Comparison of ENCODE assay signal across 9 cellular contexts in the genomic region with DNA sequence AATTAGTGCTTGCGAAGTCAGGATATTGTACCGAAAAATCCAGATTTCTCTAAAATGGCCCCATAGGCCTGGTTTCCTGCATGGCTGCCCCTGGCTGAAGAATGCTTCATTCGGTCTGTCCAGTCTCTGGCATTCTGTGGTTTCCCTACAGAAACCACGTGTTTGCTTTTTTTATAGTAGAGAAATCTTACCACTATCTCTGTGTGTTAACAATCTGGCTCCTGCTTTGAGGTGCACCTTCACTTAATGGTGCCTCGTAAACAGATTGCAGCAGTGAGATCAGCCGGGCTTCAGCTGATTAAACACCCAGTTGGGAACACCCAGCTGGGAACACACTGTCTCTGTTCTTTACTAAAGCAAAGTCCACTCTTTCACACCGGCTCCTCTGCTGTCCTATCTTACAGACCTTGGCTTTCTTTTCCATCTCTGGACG. TPM values are rescaled to one million over a fixed set of nuclear protein-coding genes. Genes with fewer than 3 reads are reported as not detected.
DNase-seq lines count a peak whose midpoint lies in the region; ATAC-seq and TF ChIP-seq lines count a peak whose summit lies in the region.
"Had no signal": no experiment of that assay in that cellular context is flagged by ENCODE, and none has a peak within 500 bp of the region (broad histone marks: within the 10 kb centered on the region; RNA-seq: fewer than 3 reads in every experiment).

No MANE protein-coding gene starts in this region.

- no peaks in the 10 kb centered on the region for H3K23me2 ChIP-seq in H9 (ENCODE audit: insufficient read length, low read depth, low read length, poor library complexity, severe bottlenecking)

- no peak overlapping the region for H3K23ac ChIP-seq in H9 (ENCODE audit: insufficient read length, low read depth, low read length)

- H3K9me3 ChIP-seq in H9 (ENCODE audit: control insufficient read depth, low read depth, low read length) (no peaks in the 10 kb centered on the region), liver (ENCODE audit: control insufficient read depth in 4 of 4, low read length in 3 of 4) (no peaks in the 10 kb centered on the region)

- no peak overlapping the region for H2BK5ac ChIP-seq in H9 (ENCODE audit: insufficient read length, low read length)

- H3K36me3 ChIP-seq in liver (ENCODE audit: control insufficient read depth in 4 of 4, insufficient read depth in 3 of 4, low read depth in 1 of 4, low read length in 3 of 4), result peaks cover 0 to 3% (median 0%) of the 10 kb centered on the region in 4 donors

- peaks cover 17 to 39% (median 19%) of the 10 kb centered on the region in 3 experiments; a peak in 6 of 7 replicates for H3K36me3 Mint-ChIP-seq in H9 (ENCODE audit: insufficient read depth in 1 of 3, low read depth in 3 of 3)
- peaks cover 52% of the 10 kb centered on the region for H3K36me3 Mint-ChIP-seq in activated B cell treated with CpG ODN at 0.5 μM for 24 hours (ENCODE audit: low read depth)

- WGBS in H9 (ENCODE audit: extremely low coverage, insufficient read length, low lambda C conversion rate), result no CpG with 5 or more reads among the region's 8 CpGs
- 34% methylated on average over 8 of the region's 8 CpGs for WGBS in liver

- H3K79me1 ChIP-seq in H9 (ENCODE audit: insufficient read depth, low read depth, low read length, poor library complexity, severe bottlenecking), result peaks cover 7% of the 10 kb centered on the region

- intact Hi-C loops in activated B cell treated with CpG ODN at 0.5 μM for 24 hours (cut with micrococcal nuclease), result no loop called here

- no peak overlapping the region for H3K4ac ChIP-seq in H9 (ENCODE audit: low read depth, low read length)

- DNase-seq in ACHN (peak; percentile 65), H9 (no peak), activated B cell treated with CpG ODN at 0.5 μM for 24 hours (no peak), GM19240 (ENCODE audit: insufficient read length, low spot score) (no peak)
- no peak for DNase-seq in activated effector memory CD4-positive, alpha-beta T cell treated with anti-CD3 and anti-CD28 coated beads, Interleukin-2, amount 50 U/mL, for 16 hours
- DNase-seq in stimulated activated CD4-positive, alpha-beta T cell treated with anti-CD3 and anti-CD28 coated beads, Interleukin-12 subunit alpha, Interleukin-12 subunit beta, amount 100 ng/mL, for 4 hours, result no peak

- H3K4me3 Mint-ChIP-seq in H9 (no peak overlapping the region), activated B cell treated with CpG ODN at 0.5 μM for 24 hours (peak overlapping the region; percentile 19)

- no peak overlapping the region for H3K56ac ChIP-seq in H9 (ENCODE audit: insufficient read length, low read depth, low read length)

- H3K27ac Mint-ChIP-seq in H9, result peak overlapping the region; percentile 4 to 71 (median 23); a peak in 6 of 7 replicates
- H3K27ac Mint-ChIP-seq in activated B cell treated with CpG ODN at 0.5 μM for 24 hours, result peak overlapping the region; percentile 13

- TF ChIP-seq CTCF in H9 (conservative IDR thresholded peaks at IDR 0.05), result no peak
- no peak for TF ChIP-seq CTCF in activated B cell treated with CpG ODN at 0.5 μM for 24 hours (IDR thresholded peaks at IDR 0.05)
- TF ChIP-seq CTCF in liver (IDR thresholded peaks at IDR 0.05; ENCODE audit: low read depth, low read length, missing input control), result no peak

- no peak overlapping the region for H3K14ac ChIP-seq in H9 (ENCODE audit: insufficient read depth, low read length)

- no peak overlapping the region for H2BK120ac ChIP-seq in H9 (ENCODE audit: low read depth, low read length, poor library complexity, severe bottlenecking)

- H3K4me1 ChIP-seq in H9 (ENCODE audit: insufficient read depth, low read length) (no peaks in the 10 kb centered on the region), liver (ENCODE audit: control insufficient read depth in 4 of 4, insufficient read depth in 4 of 4, low read length in 3 of 4) (peaks cover 4 to 36% (median 30%) of the 10 kb centered on the region in 4 donors)

- peak overlapping the region in 1 of 3 donors; percentile 15 for H3K4me3 ChIP-seq in liver (ENCODE audit: low read depth in 1 of 3, low read length in 3 of 3)

- H2BK15ac ChIP-seq in H9 (ENCODE audit: low read depth, low read length), result no peak overlapping the region

- H3K4me1 Mint-ChIP-seq in H9, result peaks cover 2 to 14% of the 10 kb centered on the region in 2 experiments
- H3K4me1 Mint-ChIP-seq in activated B cell treated with CpG ODN at 0.5 μM for 24 hours, result peaks cover 51% of the 10 kb centered on the region

- H4K20me1 ChIP-seq in H9 (ENCODE audit: control insufficient read depth, insufficient read depth, insufficient read length), result no peaks in the 10 kb centered on the region

- ATAC-seq in activated B cell treated with CpG ODN at 0.5 μM for 24 hours (ENCODE audit: low read depth), result no peak
- ATAC-seq in HG03175 (IDR thresholded peaks at IDR 0.05; ENCODE audit: unreplicated experiment), result no peak

- peaks cover 2% of the 10 kb centered on the region; the same call in 1 of the 2 replicates for H3K79me2 ChIP-seq in H9 (ENCODE audit: insufficient read depth, low read length)

- H2AFZ ChIP-seq in H9 (ENCODE audit: low read length), result no peak overlapping the region
- H2AFZ ChIP-seq: parathyroid adenoma had no signal

- H4K91ac ChIP-seq in H9 (ENCODE audit: insufficient read length, low read depth, low read length), result no peak overlapping the region

- POLR2A ChIA-PET in activated B cell treated with CpG ODN at 0.5 μM for 24 hours (lab: Charles Lee), result no interaction called here

- H2AK5ac ChIP-seq in H9 (ENCODE audit: insufficient read length, low read length), result no peak overlapping the region

- no peak overlapping the region for H3K18ac ChIP-seq in H9 (ENCODE audit: insufficient read length, low read depth, low read length)

- H3K9me3 Mint-ChIP-seq in H9 (no peaks in the 10 kb centered on the region), activated B cell treated with CpG ODN at 0.5 μM for 24 hours (no peaks in the 10 kb centered on the region)

- no peak overlapping the region for H3K4me2 ChIP-seq in H9 (ENCODE audit: insufficient read depth, insufficient read length, low read length)

- no peaks in the 10 kb centered on the region for H3K27me3 Mint-ChIP-seq in H9 (ENCODE audit: low read depth)
- no peaks in the 10 kb centered on the region for H3K27me3 Mint-ChIP-seq in activated B cell treated with CpG ODN at 0.5 μM for 24 hours

- H2BK20ac ChIP-seq in H9 (ENCODE audit: low read depth, low read length, poor library complexity, severe bottlenecking), result no peak overlapping the region

- H2BK12ac ChIP-seq in H9 (ENCODE audit: insufficient read length, low read depth, low read length), result no peak overlapping the region

- H3K27ac ChIP-seq in H9 (ENCODE audit: insufficient read length, low read depth, low read length), result no peak overlapping the region
- peak overlapping the region; percentile 79 to 83 for H3K27ac ChIP-seq in liver (ENCODE audit: low read depth in 1 of 2, low read length in 2 of 2)
- H3K27ac ChIP-seq: parathyroid adenoma had no signal

- H3K9ac ChIP-seq in H9 (ENCODE audit: extremely low read depth, insufficient read length, low read length), result no peak overlapping the region
- H3K9ac ChIP-seq in liver (ENCODE audit: low read depth in 1 of 2, low read length in 2 of 2), result peak overlapping the region in 1 of 2 donors; percentile 83
- H3K9ac ChIP-seq: parathyroid adenoma had no signal

- CTCF ChIA-PET in activated B cell treated with CpG ODN at 0.5 μM for 24 hours (lab: Charles Lee), result no interaction called here

- no peak overlapping the region for H3T11ph ChIP-seq in H9 (ENCODE audit: low read length)

- in situ Hi-C loops in ACHN (cut with HindIII; ENCODE audit: low pct_ligation_motif_present, low pct_unique_long_range_greater_than_20kb, low sequenced_read_pairs), result no loop called here

- peak; percentile 48 to 63 for TF ChIP-seq RAD21 in liver (IDR thresholded peaks at IDR 0.05)

- no peak overlapping the region for H4K5ac ChIP-seq in H9 (ENCODE audit: insufficient read length, low read depth, low read length)

- H4K8ac ChIP-seq in H9 (replicated peaks; ENCODE audit: insufficient read length, low read depth, low read length), result no peak overlapping the region

- H3K27me3 ChIP-seq in H9 (ENCODE audit: insufficient read depth, low read length) (no peaks in the 10 kb centered on the region), liver (ENCODE audit: control insufficient read depth in 4 of 4, insufficient read depth in 4 of 4, low read length in 3 of 4) (no peaks in the 10 kb centered on the region)

TF ChIP-seq in liver, 16 proteins besides CTCF, POLR2A, EP300 and RAD21 (continues in another document):
- TF ChIP-seq, protein P1, sequence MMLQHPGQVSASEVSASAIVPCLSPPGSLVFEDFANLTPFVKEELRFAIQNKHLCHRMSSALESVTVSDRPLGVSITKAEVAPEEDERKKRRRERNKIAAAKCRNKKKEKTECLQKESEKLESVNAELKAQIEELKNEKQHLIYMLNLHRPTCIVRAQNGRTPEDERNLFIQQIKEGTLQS (IDR thresholded peaks at IDR 0.05), result peak; percentile 79
- TF ChIP-seq GABPA (IDR thresholded peaks at IDR 0.05 in 1 of 2, conservative IDR thresholded peaks at IDR 0.05 in 1 of 2) (peak; percentile 40 to 72), EGR1 (IDR thresholded peaks at IDR 0.05; ENCODE audit: low read depth in 2 of 2) (peak in 1 of 2 donors; percentile 76), TAF1 (conservative IDR thresholded peaks at IDR 0.05) (peak; percentile 73), RXRA (IDR thresholded peaks at IDR 0.05) (peak; percentile 87 to 94), NR2F2 (IDR thresholded peaks at IDR 0.05) (peak; percentile 65), HNF4A (conservative IDR thresholded peaks at IDR 0.05) (peak; percentile 98 to 99), YY1 (IDR thresholded peaks at IDR 0.05) (peak; percentile 96), FOXA1 (IDR thresholded peaks at IDR 0.05) (peak; percentile 89)

RNA-seq across cellular contexts. Expression of a gene that starts 6.7 kb away (rescaled TPM):
- total RNA-seq in H9 (2021) (26.1 and 26.3 TPM in 2 replicates), activated B cell treated with CpG ODN at 0.5 μM for 24 hours (8.5 and 8.6 TPM in 2 replicates), liver (1 to 10 TPM; 4.6 to 8.2 TPM)
- polyA plus RNA-seq in liver, result 1 to 10 TPM; 4.2 to 6.1 TPM

RNA-seq across cellular contexts. Expression of a gene that starts 21.1 kb away (rescaled TPM):
- total RNA-seq in H9 (2021) (24.5 and 27.9 TPM in 2 replicates), activated B cell treated with CpG ODN at 0.5 μM for 24 hours (39.7 and 40.5 TPM in 2 replicates), liver (10 to 100 TPM; 31.5 to 44.0 TPM)
- 10 to 100 TPM; 10.5 to 26.0 TPM for polyA plus RNA-seq in liver

RNA-seq across cellular contexts. Expression of a gene that starts 21.3 kb away (rescaled TPM):
- total RNA-seq in H9 (2021), result 205 and 207 TPM in 2 replicates
- total RNA-seq in activated B cell treated with CpG ODN at 0.5 μM for 24 hours, result 150 and 166 TPM in 2 replicates
- 100 to 1,000 TPM; 110 to 115 TPM for total RNA-seq in liver
- 100 to 1,000 TPM; 181 to 268 TPM for polyA plus RNA-seq in liver

RNA-seq across cellular contexts. Expression of a gene that starts 43.0 kb away (rescaled TPM):
- total RNA-seq in H9 (2021) (38.6 and 43.2 TPM in 2 replicates), activated B cell treated with CpG ODN at 0.5 μM for 24 hours (15.1 and 19.9 TPM in 2 replicates), liver (10 to 100 TPM in 1 of 2 donors, 1 to 10 TPM in 1; 3.8 to 23.2 TPM)
- polyA plus RNA-seq in liver, result 1 to 10 TPM; 3.7 to 4.4 TPM

RNA-seq across cellular contexts. Expression of a gene that starts 46.3 kb away (rescaled TPM):
- total RNA-seq in H9 (2021) (24.1 and 25.7 TPM in 2 replicates), activated B cell treated with CpG ODN at 0.5 μM for 24 hours (2.9 and 5.3 TPM in 2 replicates), liver (10 to 100 TPM in 1 of 2 donors, 1 to 10 TPM in 1; 1.7 to 16.5 TPM)
- 1 to 10 TPM; 1.3 to 1.7 TPM for polyA plus RNA-seq in liver
